9 cellular contexts compared by ENCODE assay signal in genomic region chr13:95629071-95629470, GRCh38. TPM values are rescaled to one million over a fixed set of nuclear protein-coding genes. Genes with fewer than 3 reads are reported as not detected.
"Had no signal": no experiment of that assay in that cellular context is flagged by ENCODE, and none has a peak within 500 bp of the region (broad histone marks: within the 10 kb centered on the region; RNA-seq: fewer than 3 reads in every experiment).

No MANE protein-coding gene starts in this region.

- H3K27ac ChIP-seq: HL-60 had no signal

- ATAC-seq: GM23338, K562 had no signal

- H3K27ac Mint-ChIP-seq: GM23338, H9 had no signal

- H3K4me3 ChIP-seq: GM23338, K562 had no signal

- H3K4me3 Mint-ChIP-seq: GM23338, H9 had no signal

- FAIRE-seq: H1, H54, K562 had no signal

- H3K9me3 Mint-ChIP-seq: GM23338, H9 had no signal

- DNase-seq: H9, HCEC 1CT, IMR-90, KG1 had no signal

RNA-seq across cellular contexts. Expression of gene DZIP1, which starts 15.4 kb away (rescaled TPM):
- polyA plus RNA-seq: K562 had no signal
